In the genomic region with DNA sequence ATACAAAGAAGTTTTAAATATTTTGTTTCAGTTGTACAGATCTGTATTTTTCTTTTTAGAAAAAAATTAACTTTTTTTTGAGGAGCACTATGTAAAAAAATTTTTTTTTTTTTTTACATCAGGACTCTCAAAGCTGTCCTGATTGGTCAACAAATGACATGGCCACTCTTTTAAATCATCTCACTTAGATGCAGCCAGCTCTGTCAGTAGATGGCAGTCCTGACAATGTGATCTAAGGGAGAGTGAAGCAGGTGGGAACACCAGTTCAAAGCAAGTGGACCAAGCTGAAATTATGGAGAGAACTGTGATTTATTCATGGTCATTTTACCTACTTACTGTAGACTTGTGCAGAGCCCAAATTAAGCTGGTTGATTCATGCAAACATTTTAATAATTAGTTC, we compare ENCODE assay signal across 8 cellular contexts.
DNase-seq lines count a peak whose midpoint lies in the region; ATAC-seq and TF ChIP-seq lines count a peak whose summit lies in the region.

No MANE protein-coding gene starts in this region.

- no peaks in the 10 kb centered on the region for H3K27me3 ChIP-seq in OCI-LY3 (ENCODE audit: low read depth, low read length)

- H3K36me3 Mint-ChIP-seq in activated T-cell treated with anti-CD3 and anti-CD28 coated beads, Interleukin-2, amount 50 U/mL, for 24 hours (ENCODE audit: low read depth): no peaks in the 10 kb centered on the region

- ATAC-seq in GM19023 (IDR thresholded peaks at IDR 0.05; ENCODE audit: unreplicated experiment) (peak; percentile 83), HG03175 (IDR thresholded peaks at IDR 0.05; ENCODE audit: unreplicated experiment) (peak; percentile 86)

- H3K27me3 Mint-ChIP-seq in activated T-cell treated with anti-CD3 and anti-CD28 coated beads, Interleukin-2, amount 50 U/mL, for 24 hours: no peaks in the 10 kb centered on the region

- H2AFZ ChIP-seq in OCI-LY3 (ENCODE audit: low read depth, low read length): no peak overlapping the region

- no peaks in the 10 kb centered on the region for H3K9me3 ChIP-seq in OCI-LY3 (ENCODE audit: insufficient read depth, low read length)

- H3K4me3 ChIP-seq in OCI-LY3 (ENCODE audit: low read length): no peak overlapping the region

- no peaks in the 10 kb centered on the region for H4K20me1 ChIP-seq in OCI-LY3 (ENCODE audit: insufficient read depth, low read length)

- no peaks in the 10 kb centered on the region for H3K36me3 ChIP-seq in OCI-LY3 (replicated peaks; ENCODE audit: low read depth, low read length)

- TF ChIP-seq CTCF in OCI-LY3 (IDR thresholded peaks at IDR 0.05; ENCODE audit: low read depth, low read length): peak; percentile 62

- H3K9ac ChIP-seq in OCI-LY3 (ENCODE audit: low read length): no peak overlapping the region

- no peak overlapping the region for H3K27ac ChIP-seq in OCI-LY3 (ENCODE audit: low read length)

- no peak overlapping the region for H3K4me2 ChIP-seq in OCI-LY3 (ENCODE audit: low read length)

- DNase-seq in DMS153 treated with DMSO at 0.1 percent for 48 hours (lab: John Stamatoyannopoulos, UW; ENCODE audit: unreplicated experiment) (peak; percentile 34), fibroblast of the conjunctiva (ENCODE audit: low read depth) (peak; percentile 29), GOT3 (lab: John Stamatoyannopoulos, UW) (no peak)
- DNase-seq in activated T-cell treated with anti-CD3 and anti-CD28 coated beads, Interleukin-2, amount 50 U/mL, for 24 hours: no peak
- no peak for DNase-seq in stimulated activated CD4-positive, alpha-beta T cell treated with anti-CD3 and anti-CD28 coated beads, Interleukin-4, amount 100 ng/mL, for 24 hours

- peaks cover 3% of the 10 kb centered on the region for H3K9me3 Mint-ChIP-seq in activated T-cell treated with anti-CD3 and anti-CD28 coated beads, Interleukin-2, amount 50 U/mL, for 24 hours

- H3K4me3 Mint-ChIP-seq in activated T-cell treated with anti-CD3 and anti-CD28 coated beads, Interleukin-2, amount 50 U/mL, for 24 hours: no peak overlapping the region

- peaks cover 3% of the 10 kb centered on the region for H3K4me1 Mint-ChIP-seq in activated T-cell treated with anti-CD3 and anti-CD28 coated beads, Interleukin-2, amount 50 U/mL, for 24 hours (ENCODE audit: low read depth)

- no peaks in the 10 kb centered on the region for H3K79me2 ChIP-seq in OCI-LY3 (ENCODE audit: low read length)

- no peak overlapping the region for H3K27ac Mint-ChIP-seq in activated T-cell treated with anti-CD3 and anti-CD28 coated beads, Interleukin-2, amount 50 U/mL, for 24 hours

- no peaks in the 10 kb centered on the region for H3K4me1 ChIP-seq in OCI-LY3 (ENCODE audit: low read length)

Comparison
In these comparisons a context has a peak if more than half of its experiments do, and no peak if none do; other contexts are left out.
1. DNase-seq: peak in DMS153 treated with DMSO at 0.1 percent for 48 hours (single experiment) and fibroblast of the conjunctiva (single experiment); none in GOT3 (single experiment), activated T-cell treated with anti-CD3 and anti-CD28 coated beads, Interleukin-2, amount 50 U/mL, for 24 hours (single experiment) and stimulated activated CD4-positive, alpha-beta T cell treated with anti-CD3 and anti-CD28 coated beads, Interleukin-4, amount 100 ng/mL, for 24 hours (single experiment).